ENCODE assay signal across 28 cellular contexts in genomic region chr3:168624892-168625291, GRCh38.
"Had no signal": no experiment of that assay in that cellular context is flagged by ENCODE, and none has a peak within 500 bp of the region (broad histone marks: within the 10 kb centered on the region; RNA-seq: fewer than 3 reads in every experiment).

No MANE protein-coding gene starts in this region.

- H3K36me3 Mint-ChIP-seq: activated CD4-positive, alpha-beta memory T cell treated with anti-CD3 and anti-CD28 coated beads for 36 hours; activated naive CD4-positive, alpha-beta T cell treated with anti-CD3 and anti-CD28 coated beads, Interleukin-2, amount 10 ng/mL, durations not matched to agents 7 days and 5 days; activated naive CD8-positive, alpha-beta T cell treated with anti-CD3 and anti-CD28 coated beads, Interleukin-2, amount 10 ng/mL, durations not matched to agents 7 days and 5 days; brain; immature natural killer cell; naive thymus-derived CD4-positive, alpha-beta T cell; type B pancreatic cell had no signal

- H3K4me1 Mint-ChIP-seq: activated CD4-positive, alpha-beta T cell treated with anti-CD3 and anti-CD28 coated beads, Interleukin-2, amount 10 ng/mL, durations not matched to agents 24 days and 14 days; activated naive CD4-positive, alpha-beta T cell treated with anti-CD3 and anti-CD28 coated beads, Interleukin-2, amount 10 ng/mL, durations not matched to agents 7 days and 5 days; activated naive CD8-positive, alpha-beta T cell treated with anti-CD3 and anti-CD28 coated beads, Interleukin-2, amount 10 ng/mL, durations not matched to agents 7 days and 5 days; immature natural killer cell; naive thymus-derived CD4-positive, alpha-beta T cell had no signal

- H3K27me3 Mint-ChIP-seq: activated CD4-positive, alpha-beta memory T cell treated with anti-CD3 and anti-CD28 coated beads for 36 hours; activated CD4-positive, alpha-beta T cell treated with anti-CD3 and anti-CD28 coated beads, Interleukin-2, amount 10 ng/mL, durations not matched to agents 24 days and 14 days; activated naive CD4-positive, alpha-beta T cell treated with anti-CD3 and anti-CD28 coated beads, Interleukin-2, amount 10 ng/mL, durations not matched to agents 7 days and 5 days; activated naive CD8-positive, alpha-beta T cell treated with anti-CD3 and anti-CD28 coated beads, Interleukin-2, amount 10 ng/mL, durations not matched to agents 7 days and 5 days; brain; naive thymus-derived CD4-positive, alpha-beta T cell had no signal

- ATAC-seq: naive thymus-derived CD4-positive, alpha-beta T cell; right lobe of liver; stimulated activated naive CD8-positive, alpha-beta T cell treated with anti-CD3 and anti-CD28 coated beads, Interleukin-15, Interleukin-2, amounts not matched to agents 100 U/mL and 50 U/mL, for 24 hours had no signal

- H3K36me3 ChIP-seq: ascending aorta, esophagus muscularis mucosa, right lobe of liver, thoracic aorta, vagina, WERI-Rb-1 had no signal

- H3K4me3 Mint-ChIP-seq: activated CD4-positive, alpha-beta memory T cell treated with anti-CD3 and anti-CD28 coated beads for 36 hours; activated CD4-positive, alpha-beta T cell treated with anti-CD3 and anti-CD28 coated beads, Interleukin-2, amount 10 ng/mL, durations not matched to agents 24 days and 14 days; activated naive CD4-positive, alpha-beta T cell treated with anti-CD3 and anti-CD28 coated beads, Interleukin-2, amount 10 ng/mL, durations not matched to agents 7 days and 5 days; activated naive CD8-positive, alpha-beta T cell treated with anti-CD3 and anti-CD28 coated beads, Interleukin-2, amount 10 ng/mL, durations not matched to agents 7 days and 5 days; activated T-helper 1 cell treated with anti-CD3 and anti-CD28 coated beads, Interleukin-12 subunit alpha, Interleukin-12 subunit beta, Interleukin-2, Interleukin-4 antibody, amounts not matched to agents 30 ng/mL and 10 ng/mL and 1 ng/mL, durations not matched to agents 14 hours and 24 hours and 36 hours; brain; immature natural killer cell; naive thymus-derived CD4-positive, alpha-beta T cell; neural crest cell; T-helper 1 cell treated with Interleukin-12 subunit alpha and Interleukin-12 subunit beta and Interleukin-4 antibody, amounts not matched to agents 30 μg/mL and 1 μg/mL, for 36 hours; type B pancreatic cell had no signal

- H3K9me3 Mint-ChIP-seq: activated CD4-positive, alpha-beta memory T cell treated with anti-CD3 and anti-CD28 coated beads for 36 hours; activated CD4-positive, alpha-beta T cell treated with anti-CD3 and anti-CD28 coated beads, Interleukin-2, amount 10 ng/mL, durations not matched to agents 24 days and 14 days; activated naive CD4-positive, alpha-beta T cell treated with anti-CD3 and anti-CD28 coated beads, Interleukin-2, amount 10 ng/mL, durations not matched to agents 7 days and 5 days; activated naive CD8-positive, alpha-beta T cell treated with anti-CD3 and anti-CD28 coated beads, Interleukin-2, amount 10 ng/mL, durations not matched to agents 7 days and 5 days; activated T-helper 1 cell treated with anti-CD3 and anti-CD28 coated beads, Interleukin-12 subunit alpha, Interleukin-12 subunit beta, Interleukin-2, Interleukin-4 antibody, amounts not matched to agents 30 ng/mL and 10 ng/mL and 1 ng/mL, durations not matched to agents 14 hours and 24 hours and 36 hours; brain; neural crest cell; T-helper 1 cell treated with Interleukin-12 subunit alpha and Interleukin-12 subunit beta and Interleukin-4 antibody, amounts not matched to agents 30 μg/mL and 1 μg/mL, for 36 hours; type B pancreatic cell had no signal

- H3K9me3 ChIP-seq: ascending aorta, esophagus muscularis mucosa, right lobe of liver, thoracic aorta, vagina had no signal

- H3K4me3 ChIP-seq: ascending aorta, esophagus muscularis mucosa, right lobe of liver, thoracic aorta, vagina had no signal

- DNase-seq: activated CD4-positive, alpha-beta memory T cell treated with anti-CD3 and anti-CD28 coated beads for 36 hours; activated CD4-positive, alpha-beta T cell treated with anti-CD3 and anti-CD28 coated beads, Interleukin-2, amount 10 ng/mL, durations not matched to agents 24 days and 14 days; activated CD4-positive, CD25-positive, alpha-beta regulatory T cell treated with anti-CD3 and anti-CD28 coated beads, Interleukin-2, amount 50 U/mL, for 72 hours; activated CD8-positive, alpha-beta memory T cell treated with anti-CD3 and anti-CD28 coated beads, Interleukin-2, amount 50 U/mL, for 4 hours; activated effector memory CD4-positive, alpha-beta T cell treated with anti-CD3 and anti-CD28 coated beads, Interleukin-2, amount 50 U/mL, for 16 hours; activated naive CD4-positive, alpha-beta T cell treated with anti-CD3 and anti-CD28 coated beads, Interleukin-2, amount 10 ng/mL, durations not matched to agents 7 days and 5 days; activated naive CD8-positive, alpha-beta T cell treated with anti-CD3 and anti-CD28 coated beads, Interleukin-2, amount 10 ng/mL, durations not matched to agents 7 days and 5 days; activated T-cell treated with anti-CD3 and anti-CD28 coated beads, Interleukin-2, amount 50 U/mL, for 1 hour; foreskin melanocyte; immature natural killer cell; kidney; midbrain; naive thymus-derived CD4-positive, alpha-beta T cell; right lobe of liver; stimulated activated CD4-positive, alpha-beta T cell treated with anti-CD3 and anti-CD28 coated beads, Interleukin-12 subunit alpha, Interleukin-12 subunit beta, amount 100 ng/mL, for 4 hours; stimulated activated CD4-positive, alpha-beta T cell treated with anti-CD3 and anti-CD28 coated beads, Interleukin-4, amount 100 ng/mL, for 1 hour; stimulated activated naive CD8-positive, alpha-beta T cell treated with anti-CD3 and anti-CD28 coated beads, Interleukin-15, Interleukin-2, amounts not matched to agents 100 U/mL and 50 U/mL, for 24 hours; T-helper 9 cell; WERI-Rb-1 had no signal

- H3K4me1 ChIP-seq: ascending aorta, esophagus muscularis mucosa, right lobe of liver, vagina had no signal

- H3K27ac Mint-ChIP-seq: activated CD4-positive, alpha-beta memory T cell treated with anti-CD3 and anti-CD28 coated beads for 36 hours; activated CD4-positive, alpha-beta T cell treated with anti-CD3 and anti-CD28 coated beads, Interleukin-2, amount 10 ng/mL, durations not matched to agents 24 days and 14 days; activated naive CD4-positive, alpha-beta T cell treated with anti-CD3 and anti-CD28 coated beads, Interleukin-2, amount 10 ng/mL, durations not matched to agents 7 days and 5 days; activated naive CD8-positive, alpha-beta T cell treated with anti-CD3 and anti-CD28 coated beads, Interleukin-2, amount 10 ng/mL, durations not matched to agents 7 days and 5 days; activated T-helper 1 cell treated with anti-CD3 and anti-CD28 coated beads, Interleukin-12 subunit alpha, Interleukin-12 subunit beta, Interleukin-2, Interleukin-4 antibody, amounts not matched to agents 30 ng/mL and 10 ng/mL and 1 ng/mL, durations not matched to agents 14 hours and 24 hours and 36 hours; brain; immature natural killer cell; naive thymus-derived CD4-positive, alpha-beta T cell; T-helper 1 cell treated with Interleukin-12 subunit alpha and Interleukin-12 subunit beta and Interleukin-4 antibody, amounts not matched to agents 30 μg/mL and 1 μg/mL, for 36 hours; type B pancreatic cell had no signal

- H3K27ac ChIP-seq: ascending aorta, esophagus muscularis mucosa, right lobe of liver, thoracic aorta, vagina, WERI-Rb-1 had no signal

- H3K27me3 ChIP-seq: ascending aorta, esophagus muscularis mucosa, right lobe of liver, vagina had no signal
